In the genomic region with DNA sequence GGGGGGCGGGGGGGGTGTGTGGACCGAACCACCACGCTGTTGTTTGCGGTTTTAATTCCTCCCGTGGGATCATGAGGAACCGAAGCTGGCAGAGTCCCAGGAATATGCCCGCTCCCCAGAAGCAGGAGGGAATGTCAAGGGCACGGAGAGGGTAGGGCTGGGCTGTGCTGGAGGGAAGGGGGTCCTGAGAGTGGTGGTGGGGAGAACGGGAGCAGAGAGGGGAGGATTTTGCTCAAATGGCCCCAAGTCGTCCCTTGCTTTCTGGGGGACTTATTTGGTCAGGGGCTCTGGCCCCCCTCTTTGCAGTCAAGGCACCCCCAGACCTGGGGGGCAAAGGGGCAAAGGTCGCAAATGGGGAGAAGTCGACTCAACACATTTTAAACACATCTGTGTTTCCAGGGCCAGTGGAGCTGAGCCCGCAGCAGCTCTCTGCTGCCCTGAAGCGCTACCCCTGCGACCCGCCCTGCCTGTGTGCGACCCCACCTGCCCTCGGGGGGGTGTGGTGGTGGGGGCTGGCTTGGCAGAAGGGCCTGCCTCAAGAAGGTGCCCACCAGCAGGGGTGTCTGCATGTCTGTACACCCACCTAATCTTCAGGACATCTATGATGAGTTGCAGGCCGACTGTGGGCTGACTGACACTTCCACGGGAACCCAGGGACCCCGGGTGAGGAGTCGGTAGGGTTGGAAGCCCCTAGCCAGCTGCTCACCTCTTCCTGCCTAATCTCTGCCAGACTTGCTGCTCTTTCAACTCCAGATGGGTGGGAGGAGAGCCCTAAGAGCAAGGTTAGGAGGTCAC, we compare ENCODE assay signal across 11 cellular contexts. TPM values are rescaled to one million over a fixed set of nuclear protein-coding genes. Genes with fewer than 3 reads are reported as not detected.
DNase-seq lines count a peak whose midpoint lies in the region; ATAC-seq, FAIRE-seq and TF ChIP-seq lines count a peak whose summit lies in the region.
"Had no signal": no experiment of that assay in that cellular context is flagged by ENCODE, and none has a peak within 500 bp of the region (broad histone marks: within the 10 kb centered on the region; RNA-seq: fewer than 3 reads in every experiment).

No MANE protein-coding gene starts in this region.

- FAIRE-seq in HTR-8/SVneo (lab: Jason Lieb, UNC): no peak
- FAIRE-seq: K562 had no signal

- peak overlapping the region; percentile 52 for H3K4me3 Mint-ChIP-seq in WTC11
- H3K4me3 Mint-ChIP-seq: mesothelial cell of epicardium had no signal

- H3K4me2 ChIP-seq in SK-N-SH: no peak overlapping the region

- intact Hi-C loops in tibial artery (cut with DNase I; ENCODE audit: low total_unique reads): no loop called here

- ATAC-seq in SK-N-SH treated with all-trans-retinoic acid at 6 μM for 48 hours (no peak), WTC11 (peak; percentile 53), left lobe of liver (peak; percentile 1), HG02884 (IDR thresholded peaks at IDR 0.05; ENCODE audit: unreplicated experiment) (no peak)
- ATAC-seq: K562 had no signal

- H3K4me1 ChIP-seq in SK-N-SH (ENCODE audit: control insufficient read depth in 1 of 2, insufficient read depth in 2 of 2, low read depth in 1 of 2, low read length in 1 of 2) (peaks cover 0 to 14% of the 10 kb centered on the region in 2 experiments; a peak in 1 of 4 replicates), tibial artery (peaks cover 0 to 17% (median 6%) of the 10 kb centered on the region in 4 donors)

- no peaks in the 10 kb centered on the region for H3K9me3 ChIP-seq in SK-N-SH
- H3K9me3 ChIP-seq in tibial artery: no peaks in the 10 kb centered on the region

- no peaks in the 10 kb centered on the region for H3K9me3 Mint-ChIP-seq in WTC11
- H3K9me3 Mint-ChIP-seq: mesothelial cell of epicardium had no signal

- no peaks in the 10 kb centered on the region for H3K79me2 ChIP-seq in SK-N-SH (ENCODE audit: insufficient read depth)

- H3K36me3 Mint-ChIP-seq in WTC11: no peaks in the 10 kb centered on the region
- H3K36me3 Mint-ChIP-seq: mesothelial cell of epicardium had no signal

- H3K27me3 ChIP-seq in SK-N-SH (ENCODE audit: insufficient read depth): 0 out of 2 replicates have a peak, but pooled peaks cover 8% of the 10 kb centered on the region
- H3K27me3 ChIP-seq in tibial artery: peaks cover 0 to 56% of the 10 kb centered on the region in 2 donors

- no peak overlapping the region for H3K9ac ChIP-seq in SK-N-SH

- POLR2A ChIA-PET in SK-N-SH (lab: Yijun Ruan, JAX) (no interaction called here), WTC11 (lab: Charles Lee) (no interaction called here)

- no peak for TF ChIP-seq CTCF in SK-N-SH (IDR thresholded peaks at IDR 0.05)
- TF ChIP-seq CTCF in WTC11 (IDR thresholded peaks at IDR 0.05): no peak
- no peak for TF ChIP-seq CTCF in tibial artery (IDR thresholded peaks at IDR 0.05)

- H3K4me3 ChIP-seq in SK-N-SH (ENCODE audit: low read depth in 2 of 2, low read length in 1 of 2): peak overlapping the region in 1 of 2 experiments; percentile 15; a peak in 1 of 4 replicates
- peak overlapping the region; percentile 20 to 41 for H3K4me3 ChIP-seq in tibial artery
- H3K4me3 ChIP-seq: K562 had no signal

- H3K9me2 ChIP-seq in SK-N-SH: no peaks in the 10 kb centered on the region

- WGBS in SK-N-SH (ENCODE audit: low lambda C conversion rate): 29% methylated on average over 16 of the region's 22 CpGs

- no peak overlapping the region for H3K27ac Mint-ChIP-seq in WTC11
- H3K27ac Mint-ChIP-seq: mesothelial cell of epicardium had no signal

- DNase-seq in SK-N-SH: peak; percentile 39
- no peak for DNase-seq in WTC11 (ENCODE audit: low spot score)
- DNase-seq in left lobe of liver (ENCODE audit: low spot score): no peak
- no peak for DNase-seq in tibial artery
- DNase-seq in HTR-8/SVneo (ENCODE audit: insufficient read length, low spot score): no peak
- DNase-seq in UCSD-AML1 (lab: John Stamatoyannopoulos, UW; ENCODE audit: unreplicated experiment): no peak

- no peak overlapping the region for H2AFZ ChIP-seq in SK-N-SH (ENCODE audit: low read depth)

- H3K36me3 ChIP-seq in SK-N-SH (replicated peaks in 1 of 2; ENCODE audit: control insufficient read depth in 1 of 2, insufficient read depth in 2 of 2, low read length in 1 of 2) (no peaks in the 10 kb centered on the region), tibial artery (no peaks in the 10 kb centered on the region)

- CTCF ChIA-PET in SK-N-SH (lab: Yijun Ruan, JAX) (interaction anchor here (1.2 to 3.4 kb wide), 4 partner anchors 161 to 233 kb away, joined by 3 to 16 read pairs (median 6); no protein-coding TSS in a partner anchor), WTC11 (lab: Charles Lee) (interaction anchor here (0.6 to 1.3 kb wide), 3 partner anchors 162 to 463 kb away, joined by 4 read pairs; no protein-coding TSS in a partner anchor)

- H3K27me3 Mint-ChIP-seq in WTC11 (ENCODE audit: low read depth): peaks cover 7% of the 10 kb centered on the region

- TF ChIP-seq RAD21 in SK-N-SH (IDR thresholded peaks at IDR 0.05; ENCODE audit: low read length): no peak

- peaks cover 7% of the 10 kb centered on the region for H3K4me1 Mint-ChIP-seq in WTC11
- H3K4me1 Mint-ChIP-seq: mesothelial cell of epicardium had no signal

- no peaks in the 10 kb centered on the region for H4K20me1 ChIP-seq in SK-N-SH (ENCODE audit: insufficient read depth)

- H3K27ac ChIP-seq in SK-N-SH (ENCODE audit: low read depth in 2 of 2, low read length in 1 of 2) (no peak overlapping the region), tibial artery (no peak overlapping the region)

- no peak for TF ChIP-seq EP300 in SK-N-SH (IDR thresholded peaks at IDR 0.05; ENCODE audit: borderline replicate concordance in 1 of 2, low read depth in 1 of 2, low read length in 1 of 2)

- no peaks in the 10 kb centered on the region for H3F3A ChIP-seq in SK-N-SH (replicated peaks; ENCODE audit: insufficient read depth)

TF ChIP-seq in SK-N-SH, 30 proteins besides CTCF, POLR2A, EP300 and RAD21 (continues in another document):
- TF ChIP-seq, protein P1, sequence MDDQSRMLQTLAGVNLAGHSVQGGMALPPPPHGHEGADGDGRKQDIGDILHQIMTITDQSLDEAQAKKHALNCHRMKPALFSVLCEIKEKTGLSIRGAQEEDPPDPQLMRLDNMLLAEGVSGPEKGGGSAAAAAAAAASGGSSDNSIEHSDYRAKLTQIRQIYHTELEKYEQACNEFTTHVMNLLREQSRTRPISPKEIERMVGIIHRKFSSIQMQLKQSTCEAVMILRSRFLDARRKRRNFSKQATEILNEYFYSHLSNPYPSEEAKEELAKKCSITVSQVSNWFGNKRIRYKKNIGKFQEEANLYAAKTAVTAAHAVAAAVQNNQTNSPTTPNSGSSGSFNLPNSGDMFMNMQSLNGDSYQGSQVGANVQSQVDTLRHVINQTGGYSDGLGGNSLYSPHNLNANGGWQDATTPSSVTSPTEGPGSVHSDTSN (IDR thresholded peaks at IDR 0.05): no peak
- TF ChIP-seq, protein P2, sequence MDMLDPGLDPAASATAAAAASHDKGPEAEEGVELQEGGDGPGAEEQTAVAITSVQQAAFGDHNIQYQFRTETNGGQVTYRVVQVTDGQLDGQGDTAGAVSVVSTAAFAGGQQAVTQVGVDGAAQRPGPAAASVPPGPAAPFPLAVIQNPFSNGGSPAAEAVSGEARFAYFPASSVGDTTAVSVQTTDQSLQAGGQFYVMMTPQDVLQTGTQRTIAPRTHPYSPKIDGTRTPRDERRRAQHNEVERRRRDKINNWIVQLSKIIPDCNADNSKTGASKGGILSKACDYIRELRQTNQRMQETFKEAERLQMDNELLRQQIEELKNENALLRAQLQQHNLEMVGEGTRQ (IDR thresholded peaks at IDR 0.05; ENCODE audit: borderline replicate concordance, low read depth, low read length): no peak

TF ChIP-seq in SK-N-SH treated with all-trans-retinoic acid at 6 μM for 48 hours, 23 proteins besides CTCF, POLR2A, EP300 and RAD21 (continues in another document):
- TF ChIP-seq PPARA (CRISPR knock-in tag; IDR thresholded peaks at IDR 0.05; ENCODE audit: borderline replicate concordance): no peak
- no peak for TF ChIP-seq ZNF70 (CRISPR knock-in tag; IDR thresholded peaks at IDR 0.05)
- no peak for TF ChIP-seq SNAI2 (CRISPR knock-in tag; IDR thresholded peaks at IDR 0.05)
- TF ChIP-seq TCF4 (CRISPR knock-in tag; IDR thresholded peaks at IDR 0.05; ENCODE audit: borderline replicate concordance): no peak
- no peak for TF ChIP-seq ZFP3 (CRISPR knock-in tag; IDR thresholded peaks at IDR 0.05)
- TF ChIP-seq ZNF565 (CRISPR knock-in tag; conservative IDR thresholded peaks at IDR 0.05; ENCODE audit: low read depth): no peak
- no peak for TF ChIP-seq ARNTL (CRISPR knock-in tag; IDR thresholded peaks at IDR 0.05; ENCODE audit: borderline replicate concordance, low read depth)

TF ChIP-seq in WTC11, 78 proteins besides CTCF, POLR2A, EP300 and RAD21:
- TF ChIP-seq ZNF423 (CRISPR knock-in tag; IDR thresholded peaks at IDR 0.05) (no peak), OVOL2 (CRISPR knock-in tag; IDR thresholded peaks at IDR 0.05; ENCODE audit: borderline replicate concordance) (no peak), ETV6 (CRISPR knock-in tag; IDR thresholded peaks at IDR 0.05) (no peak)

RNA-seq across cellular contexts. Expression of a gene that starts 0.6 kb away (rescaled TPM):
- polyA plus RNA-seq in SK-N-SH (2012; rRNA removed): 0.05 and 0.15 TPM in 2 replicates
- polyA plus RNA-seq in SK-N-SH (2012; cell fraction: cytosol; rRNA removed): 0.05 and 0.10 TPM in 2 replicates
- polyA plus RNA-seq in SK-N-SH (2012; cell fraction: nucleus; rRNA removed): 0.04 and 0.11 TPM in 2 replicates
- 0.48 to 0.62 TPM (median 0.57 TPM) in 3 replicates for total RNA-seq in WTC11 (2021)
- total RNA-seq in left lobe of liver: 37.9 TPM
- total RNA-seq: K562, mesothelial cell of epicardium, SK-MEL-5 had no signal

Comparison
In these comparisons a context has a peak if more than half of its experiments do, and no peak if none do; other contexts are left out.
1. ATAC-seq: peak in WTC11 (single experiment) and left lobe of liver (single experiment); none in SK-N-SH treated with all-trans-retinoic acid at 6 μM for 48 hours (single experiment) and HG02884 (single experiment).
2. RNA of a gene that starts 0.6 kb away (total RNA-seq): 37.9 TPM in left lobe of liver (single experiment); 0.48 to 0.62 TPM in WTC11; every median in the first group is over 10 times any median in the second.